In genomic region chr9:128587453-128587852, GRCh38 we compare ENCODE assay signal across 14 cellular contexts. TPM values are rescaled to one million over a fixed set of nuclear protein-coding genes. Genes with fewer than 3 reads are reported as not detected.
DNase-seq lines count a peak whose midpoint lies in the region; ATAC-seq and TF ChIP-seq lines count a peak whose summit lies in the region.
"Had no signal": no experiment of that assay in that cellular context is flagged by ENCODE, and none has a peak within 500 bp of the region (broad histone marks: within the 10 kb centered on the region; RNA-seq: fewer than 3 reads in every experiment).

No MANE protein-coding gene starts in this region.

- TF ChIP-seq POLR2A in transverse colon (IDR thresholded peaks at IDR 0.05) = no peak

- TF ChIP-seq CTCF in GM20000 (IDR thresholded peaks at IDR 0.05; ENCODE audit: extremely low read depth, missing control alignments) (no peak), transverse colon (IDR thresholded peaks at IDR 0.05) (no peak)

- peaks cover 63% of the 10 kb centered on the region for H3K36me3 Mint-ChIP-seq in activated naive CD8-positive, alpha-beta T cell treated with anti-CD3 and anti-CD28 coated beads, Interleukin-2, amount 50 U/mL, for 24 hours (ENCODE audit: low read depth)

- ATAC-seq in activated naive CD8-positive, alpha-beta T cell treated with anti-CD3 and anti-CD28 coated beads, Interleukin-2, amount 50 U/mL, for 24 hours = peak; percentile 91
- no peak for ATAC-seq in GM21529 (IDR thresholded peaks at IDR 0.05; ENCODE audit: unreplicated experiment)

- no peak overlapping the region for H3K27ac ChIP-seq in transverse colon
- H3K27ac ChIP-seq: C4-2B, neural progenitor cell had no signal

- intact Hi-C loops in transverse colon (cut with DNase I; ENCODE audit: low total_unique reads) = no loop called here

- DNase-seq in GM20000 (ENCODE audit: low spot score) (peak; percentile 11), NCI-H226 (no peak), amniotic stem cell (lab: John Stamatoyannopoulos, UW) (no peak), transverse colon (no peak)
- DNase-seq in activated CD4-positive, alpha-beta T cell treated with anti-CD3 and anti-CD28 coated beads, Interleukin-2, amount 50 U/mL, for 1 hour = peak; percentile 36
- DNase-seq in activated naive CD8-positive, alpha-beta T cell treated with anti-CD3 and anti-CD28 coated beads, Interleukin-2, amount 50 U/mL, for 24 hours = peak; percentile 37
- DNase-seq in stimulated activated CD4-positive, alpha-beta T cell treated with anti-CD3 and anti-CD28 coated beads, TNF-alpha, amount 100 ng/mL, for 4 hours (ENCODE audit: low read depth in 3 of 3) = peak in 2 of 3 experiments; percentile 2 to 18
- DNase-seq: activated gamma-delta T cell, dermis blood vessel endothelial cell, foreskin melanocyte, NCI-H1417 treated with DMSO at 0.1 percent for 48 hours had no signal

- no peaks in the 10 kb centered on the region for H3K27me3 Mint-ChIP-seq in activated naive CD8-positive, alpha-beta T cell treated with anti-CD3 and anti-CD28 coated beads, Interleukin-2, amount 50 U/mL, for 24 hours

- no peaks in the 10 kb centered on the region for H3K9me3 ChIP-seq in transverse colon

- H3K4me3 Mint-ChIP-seq in activated naive CD8-positive, alpha-beta T cell treated with anti-CD3 and anti-CD28 coated beads, Interleukin-2, amount 50 U/mL, for 24 hours = no peak overlapping the region
- H3K4me3 Mint-ChIP-seq: neural progenitor cell had no signal

- no peaks in the 10 kb centered on the region for H3K9me3 Mint-ChIP-seq in activated naive CD8-positive, alpha-beta T cell treated with anti-CD3 and anti-CD28 coated beads, Interleukin-2, amount 50 U/mL, for 24 hours
- H3K9me3 Mint-ChIP-seq: neural progenitor cell had no signal

- H3K27ac Mint-ChIP-seq in activated naive CD8-positive, alpha-beta T cell treated with anti-CD3 and anti-CD28 coated beads, Interleukin-2, amount 50 U/mL, for 24 hours = peak overlapping the region; percentile 78
- H3K27ac Mint-ChIP-seq: neural progenitor cell had no signal

- H3K4me1 Mint-ChIP-seq in activated naive CD8-positive, alpha-beta T cell treated with anti-CD3 and anti-CD28 coated beads, Interleukin-2, amount 50 U/mL, for 24 hours = peaks cover 9% of the 10 kb centered on the region
- H3K4me1 Mint-ChIP-seq: neural progenitor cell had no signal

- TF ChIP-seq EP300 in transverse colon (IDR thresholded peaks at IDR 0.05; ENCODE audit: low read depth) = no peak

- no peaks in the 10 kb centered on the region for H3K4me1 ChIP-seq in transverse colon
- H3K4me1 ChIP-seq: neural progenitor cell had no signal

- H3K36me3 ChIP-seq in transverse colon = peaks cover 2 to 78% (median 41%) of the 10 kb centered on the region in 4 donors

- in situ Hi-C loops in transverse colon (cut with MboI; ENCODE audit: low pct_ligation_motif_present in 1 of 4, low pct_unique_long_range_greater_than_20kb in 1 of 4, low sequenced_read_pairs in 3 of 4) = no loop called here

- H3K4me3 ChIP-seq in transverse colon = no peak overlapping the region
- H3K4me3 ChIP-seq: neural progenitor cell had no signal

- no peaks in the 10 kb centered on the region for H3K27me3 ChIP-seq in transverse colon
- H3K27me3 ChIP-seq: neural progenitor cell had no signal

- WGBS in transverse colon (ENCODE audit: low coverage in 1 of 2), 2 donors = 54% methylated on average over 6 of the region's 6 CpGs; no CpG with 5 or more reads in 1 of the 2 donors

RNA-seq across cellular contexts. Expression of gene SPTAN1, which starts 35.1 kb away (rescaled TPM):
- total RNA-seq in transverse colon = 100 to 1,000 TPM; 234 to 464 (median 328) TPM

Comparison
In these comparisons a context has a peak if more than half of its experiments do, and no peak if none do; other contexts are left out.
1. DNase-seq: peak in GM20000 (single experiment), activated CD4-positive, alpha-beta T cell treated with anti-CD3 and anti-CD28 coated beads, Interleukin-2, amount 50 U/mL, for 1 hour (single experiment), activated naive CD8-positive, alpha-beta T cell treated with anti-CD3 and anti-CD28 coated beads, Interleukin-2, amount 50 U/mL, for 24 hours (single experiment) and stimulated activated CD4-positive, alpha-beta T cell treated with anti-CD3 and anti-CD28 coated beads, TNF-alpha, amount 100 ng/mL, for 4 hours (2 of 3); none in NCI-H226 (single experiment), amniotic stem cell (single experiment) and transverse colon (single experiment).